In genomic region chr17:78242024-78242742, GRCh38 we compare ENCODE assay signal across 10 cellular contexts. TPM values are rescaled to one million over a fixed set of nuclear protein-coding genes. Genes with fewer than 3 reads are reported as not detected.
DNase-seq lines count a peak whose midpoint lies in the region; ATAC-seq and TF ChIP-seq lines count a peak whose summit lies in the region.
"Had no signal": no experiment of that assay in that cellular context is flagged by ENCODE, and none has a peak within 500 bp of the region (broad histone marks: within the 10 kb centered on the region; RNA-seq: fewer than 3 reads in every experiment).

No MANE protein-coding gene starts in this region.

- no peaks in the 10 kb centered on the region for H3K36me3 ChIP-seq in Loucy (ENCODE audit: insufficient read depth, low read length)
- no peaks in the 10 kb centered on the region for H3K36me3 ChIP-seq in spleen
- H3K36me3 ChIP-seq in tibial nerve = no peaks in the 10 kb centered on the region

- no peaks in the 10 kb centered on the region for H3K79me2 ChIP-seq in Loucy (ENCODE audit: insufficient read depth, low read length)

- H3K4me3 Mint-ChIP-seq in activated T-helper 17 cell treated with anti-CD3 and anti-CD28 coated beads, Interleukin-2, amount 50 U/mL, for 72 hours = no peak overlapping the region
- H3K4me3 Mint-ChIP-seq: stimulated activated naive CD8-positive, alpha-beta T cell treated with anti-CD3 and anti-CD28 coated beads, Interleukin-15, Interleukin-2, amounts not matched to agents 100 ng/mL and 50 ng/mL, for 24 hours had no signal

- no peaks in the 10 kb centered on the region for H3K9me2 ChIP-seq in Loucy (replicated peaks; ENCODE audit: low read depth, low read length)

- no peak overlapping the region for H3K4me3 ChIP-seq in Loucy (ENCODE audit: low read length, poor library complexity, severe bottlenecking)
- no peak overlapping the region for H3K4me3 ChIP-seq in spleen
- H3K4me3 ChIP-seq in tibial nerve = no peak overlapping the region
- H3K4me3 ChIP-seq: lung had no signal

- no peaks in the 10 kb centered on the region for H3F3A ChIP-seq in Loucy (ENCODE audit: low read depth)

- intact Hi-C loops in spleen (cut with DNase I; ENCODE audit: low total_unique reads) = no loop called here

- no peaks in the 10 kb centered on the region for H3K36me3 Mint-ChIP-seq in activated T-helper 17 cell treated with anti-CD3 and anti-CD28 coated beads, Interleukin-2, amount 50 U/mL, for 72 hours (ENCODE audit: low read depth)

- 66 to 79% (median 69%) methylated on average over 13 to 21 of the region's 21 CpGs for WGBS in spleen, 5 donors
- 75 to 80% methylated on average over 21 of the region's 21 CpGs for WGBS in tibial nerve, 2 donors

- peaks cover 15% of the 10 kb centered on the region for H3K4me1 ChIP-seq in Loucy (ENCODE audit: insufficient read depth, low read length, poor library complexity, severe bottlenecking)
- peaks cover 3 to 35% (median 15%) of the 10 kb centered on the region in 6 donors for H3K4me1 ChIP-seq in spleen
- no peaks in the 10 kb centered on the region for H3K4me1 ChIP-seq in tibial nerve

- H3K27ac Mint-ChIP-seq in activated T-helper 17 cell treated with anti-CD3 and anti-CD28 coated beads, Interleukin-2, amount 50 U/mL, for 72 hours = peak overlapping the region; percentile 36
- H3K27ac Mint-ChIP-seq: stimulated activated naive CD8-positive, alpha-beta T cell treated with anti-CD3 and anti-CD28 coated beads, Interleukin-15, Interleukin-2, amounts not matched to agents 100 ng/mL and 50 ng/mL, for 24 hours had no signal

- peak overlapping the region; percentile 51; the same call in 1 of the 2 replicates for H2AFZ ChIP-seq in Loucy (ENCODE audit: low read length)

- no peak for TF ChIP-seq EP300 in tibial nerve (IDR thresholded peaks at IDR 0.05)

- peaks cover 5% of the 10 kb centered on the region for H3K4me1 Mint-ChIP-seq in activated T-helper 17 cell treated with anti-CD3 and anti-CD28 coated beads, Interleukin-2, amount 50 U/mL, for 72 hours

- H3K27ac ChIP-seq in spleen = peak overlapping the region in 5 of 8 donors; percentile 20 to 54 (median 41)
- H3K27ac ChIP-seq in tibial nerve = no peak overlapping the region

- H3K27me3 ChIP-seq in Loucy (ENCODE audit: insufficient read depth, low read length, poor library complexity, severe bottlenecking) (no peaks in the 10 kb centered on the region), spleen (replicated peaks in 1 of 7) (no peaks in the 10 kb centered on the region), tibial nerve (no peaks in the 10 kb centered on the region)

- TF ChIP-seq CTCF in Loucy (conservative IDR thresholded peaks at IDR 0.05; ENCODE audit: low read length) = no peak
- TF ChIP-seq CTCF in spleen (IDR thresholded peaks at IDR 0.05 in 8 of 11, conservative IDR thresholded peaks at IDR 0.05 in 3 of 11) = no peak
- no peak for TF ChIP-seq CTCF in tibial nerve (IDR thresholded peaks at IDR 0.05)

- peak; percentile 45 for ATAC-seq in GM19023 (IDR thresholded peaks at IDR 0.05; ENCODE audit: unreplicated experiment)
- no peak for ATAC-seq in activated T-helper 17 cell treated with anti-CD3 and anti-CD28 coated beads, Interleukin-2, amount 50 U/mL, for 72 hours (replicated peaks)

- DNase-seq in spleen = no peak
- no peak for DNase-seq in tibial nerve (ENCODE audit: low spot score in 2 of 2)
- DNase-seq in RKO (ENCODE audit: low spot score) = no peak
- no peak for DNase-seq in putamen (ENCODE audit: low spot score)
- DNase-seq: NCI-H345 had no signal

- TF ChIP-seq POLR2A in spleen (IDR thresholded peaks at IDR 0.05) (no peak), tibial nerve (IDR thresholded peaks at IDR 0.05) (no peak)

- H3K9me3 ChIP-seq in Loucy (ENCODE audit: insufficient read depth, low read depth, low read length) (no peaks in the 10 kb centered on the region), spleen (no peaks in the 10 kb centered on the region), tibial nerve (peaks cover 0 to 5% (median 0%) of the 10 kb centered on the region in 4 donors)

- no peaks in the 10 kb centered on the region for H3K27me3 Mint-ChIP-seq in activated T-helper 17 cell treated with anti-CD3 and anti-CD28 coated beads, Interleukin-2, amount 50 U/mL, for 72 hours
- H3K27me3 Mint-ChIP-seq: stimulated activated naive CD8-positive, alpha-beta T cell treated with anti-CD3 and anti-CD28 coated beads, Interleukin-15, Interleukin-2, amounts not matched to agents 100 ng/mL and 50 ng/mL, for 24 hours had no signal

- H3K9ac ChIP-seq in Loucy (ENCODE audit: low read depth, low read length, poor library complexity, severe bottlenecking) = peak overlapping the region; percentile 41

- H3K9me3 Mint-ChIP-seq in activated T-helper 17 cell treated with anti-CD3 and anti-CD28 coated beads, Interleukin-2, amount 50 U/mL, for 72 hours = no peaks in the 10 kb centered on the region
- H3K9me3 Mint-ChIP-seq: stimulated activated naive CD8-positive, alpha-beta T cell treated with anti-CD3 and anti-CD28 coated beads, Interleukin-15, Interleukin-2, amounts not matched to agents 100 ng/mL and 50 ng/mL, for 24 hours had no signal

- peak overlapping the region; percentile 19 for H3K4me2 ChIP-seq in Loucy (ENCODE audit: low read depth, low read length, poor library complexity, severe bottlenecking)

- no peaks in the 10 kb centered on the region for H4K20me1 ChIP-seq in Loucy (ENCODE audit: insufficient read depth, low read length, poor library complexity, severe bottlenecking)

RNA-seq across cellular contexts. Expression of gene TMEM235, which starts 10.8 kb away (rescaled TPM):
- total RNA-seq in activated T-helper 17 cell treated with anti-CD3 and anti-CD28 coated beads, Interleukin-2, amount 50 U/mL, for 72 hours = not detected
- not detected for total RNA-seq in spleen
- not detected for polyA plus RNA-seq in spleen
- total RNA-seq in tibial nerve = not detected

RNA-seq across cellular contexts. Expression of gene BIRC5, which starts 28.1 kb away (rescaled TPM):
- 100 to 1,000 TPM in 1 of 2 donors, 10 to 100 TPM in 1; 68.6 to 104 TPM for total RNA-seq in activated T-helper 17 cell treated with anti-CD3 and anti-CD28 coated beads, Interleukin-2, amount 50 U/mL, for 72 hours
- total RNA-seq in spleen (10 to 100 TPM in 1 of 7 donors, 1 to 10 TPM in 6; 2.3 to 11.9 (median 6.2) TPM), tibial nerve (1 to 10 TPM in 1 of 4 donors, under 1 TPM in 2, not detected in 1; 0.87 to 8.7 (median 0.98) TPM)
- polyA plus RNA-seq in spleen = 10 to 100 TPM in 1 of 3 donors, 1 to 10 TPM in 2; 2.1 to 11.3 (median 7.2) TPM

RNA-seq across cellular contexts. Expression of gene AFMID, which starts 55.0 kb away (rescaled TPM):
- total RNA-seq in activated T-helper 17 cell treated with anti-CD3 and anti-CD28 coated beads, Interleukin-2, amount 50 U/mL, for 72 hours = 10 to 100 TPM; 44.2 to 59.4 TPM
- total RNA-seq in spleen = 10 to 100 TPM; 19.3 to 42.5 (median 27.0) TPM
- polyA plus RNA-seq in spleen = 10 to 100 TPM; 13.1 to 22.0 (median 14.1) TPM
- total RNA-seq in tibial nerve = 10 to 100 TPM; 29.7 to 40.6 (median 37.7) TPM

RNA-seq across cellular contexts. Expression of gene TK1, which starts 55.3 kb away (rescaled TPM):
- 100 to 1,000 TPM; 149 to 181 TPM for total RNA-seq in activated T-helper 17 cell treated with anti-CD3 and anti-CD28 coated beads, Interleukin-2, amount 50 U/mL, for 72 hours
- total RNA-seq in spleen = 10 to 100 TPM in 5 of 7 donors, 1 to 10 TPM in 2; 3.7 to 18.7 (median 10.5) TPM
- polyA plus RNA-seq in spleen = 10 to 100 TPM in 2 of 3 donors, 1 to 10 TPM in 1; 3.9 to 20.4 (median 19.8) TPM
- total RNA-seq in tibial nerve = 1 to 10 TPM; 1.0 to 6.6 (median 1.6) TPM

Comparison
In these comparisons a context has a peak if more than half of its experiments do, and no peak if none do; other contexts are left out.
1. H3K27ac ChIP-seq: peak in spleen (5 of 8); none in tibial nerve (0 of 4).
2. RNA of gene BIRC5, which starts 28.1 kb away (total RNA-seq): 68.6 to 104 TPM in activated T-helper 17 cell treated with anti-CD3 and anti-CD28 coated beads, Interleukin-2, amount 50 U/mL, for 72 hours; 2.3 to 11.9 TPM in spleen and 0.87 to 8.7 TPM in tibial nerve; every median in the first group is over 4 times any median in the second.